8 cellular contexts compared by ENCODE assay signal in genomic region chr13:68540244-68540643, GRCh38.
"Had no signal": no experiment of that assay in that cellular context is flagged by ENCODE, and none has a peak within 500 bp of the region (broad histone marks: within the 10 kb centered on the region; RNA-seq: fewer than 3 reads in every experiment).

No MANE protein-coding gene starts in this region.

- DNase-seq: GM23248, GOT3, H7, HFFc6, IMR-90 had no signal

- H2AFZ ChIP-seq: GM23248 had no signal

- ATAC-seq: HCT116, K562 had no signal

- H3K9ac ChIP-seq: GM23248 had no signal

- H3K27ac ChIP-seq: GM23248 had no signal

- H3K9me3 ChIP-seq: HAP-1 had no signal

- H3K36me3 ChIP-seq: HAP-1 had no signal

- H3K4me3 ChIP-seq: GM23248, HAP-1, K562 had no signal

- H3K4me3 Mint-ChIP-seq: HFFc6 had no signal

- H3K27ac Mint-ChIP-seq: HFFc6 had no signal
